In the genomic region with DNA sequence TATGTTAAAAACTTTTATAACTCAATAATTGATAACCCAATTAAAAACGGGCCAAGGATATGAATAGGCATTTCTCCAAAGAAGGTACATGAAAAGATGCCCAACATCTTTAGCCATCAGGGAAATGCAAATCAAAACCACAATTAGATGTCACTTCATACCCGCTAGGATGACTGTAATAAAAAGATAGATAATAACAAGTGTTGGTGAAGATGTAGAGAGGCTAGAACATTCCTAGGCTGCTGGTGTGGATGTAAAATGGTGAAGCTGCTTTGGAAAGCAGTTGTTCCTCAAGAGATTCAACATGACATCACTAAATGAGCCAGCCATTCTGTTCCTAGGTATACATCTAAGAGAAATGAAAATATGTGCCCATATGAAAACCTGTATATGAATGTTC, we compare ENCODE assay signal across 24 cellular contexts.
"Had no signal": no experiment of that assay in that cellular context is flagged by ENCODE, and none has a peak within 500 bp of the region (broad histone marks: within the 10 kb centered on the region; RNA-seq: fewer than 3 reads in every experiment).

No MANE protein-coding gene starts in this region.

- H3K27me3 ChIP-seq: dorsolateral prefrontal cortex, esophagus squamous epithelium, gastrocnemius medialis had no signal

- H3K27ac ChIP-seq: coronary artery, dorsolateral prefrontal cortex, esophagus squamous epithelium, gastrocnemius medialis, heart right ventricle, left lung, lower lobe of right lung had no signal

- ATAC-seq: gastrocnemius medialis; heart right ventricle; left cardiac atrium; left lung; left ventricle myocardium superior; lower lobe of right lung; mucosa of descending colon; naive thymus-derived CD8-positive, alpha-beta T cell had no signal

- FAIRE-seq: endothelial cell of umbilical vein, islet of Langerhans, keratinocyte had no signal

- H3K4me3 ChIP-seq: coronary artery, dorsolateral prefrontal cortex, esophagus squamous epithelium, gastrocnemius medialis, heart right ventricle, left lung, lower lobe of right lung, mucosa of descending colon had no signal

- H3K9me3 ChIP-seq: esophagus squamous epithelium, gastrocnemius medialis, mucosa of descending colon had no signal

- H3K4me3 Mint-ChIP-seq: mesothelial cell of epicardium; naive B cell; naive thymus-derived CD8-positive, alpha-beta T cell had no signal

- H3K4me1 ChIP-seq: gastrocnemius medialis, left lung had no signal

- H3K27ac Mint-ChIP-seq: mesothelial cell of epicardium had no signal

- DNase-seq: dermis blood vessel endothelial cell; dorsolateral prefrontal cortex; effector CD4-positive, alpha-beta T cell; effector memory CD4-positive, alpha-beta T cell; esophagus squamous epithelium; foreskin fibroblast; foreskin melanocyte; gastrocnemius medialis; glutamatergic neuron; heart right ventricle; hippocampal formation; left cardiac atrium; left lung; left ventricle myocardium superior; lower lobe of right lung; mesenchymal stem cell; mucosa of descending colon; naive B cell; naive thymus-derived CD8-positive, alpha-beta T cell had no signal

- H3K36me3 Mint-ChIP-seq: mesothelial cell of epicardium had no signal

- H3K27me3 Mint-ChIP-seq: naive B cell; naive thymus-derived CD8-positive, alpha-beta T cell had no signal

- H3K4me1 Mint-ChIP-seq: mesothelial cell of epicardium had no signal

- H3K36me3 ChIP-seq: esophagus squamous epithelium, gastrocnemius medialis, heart right ventricle, left lung, lower lobe of right lung had no signal
